10 cellular contexts compared by ENCODE assay signal in the genomic region with DNA sequence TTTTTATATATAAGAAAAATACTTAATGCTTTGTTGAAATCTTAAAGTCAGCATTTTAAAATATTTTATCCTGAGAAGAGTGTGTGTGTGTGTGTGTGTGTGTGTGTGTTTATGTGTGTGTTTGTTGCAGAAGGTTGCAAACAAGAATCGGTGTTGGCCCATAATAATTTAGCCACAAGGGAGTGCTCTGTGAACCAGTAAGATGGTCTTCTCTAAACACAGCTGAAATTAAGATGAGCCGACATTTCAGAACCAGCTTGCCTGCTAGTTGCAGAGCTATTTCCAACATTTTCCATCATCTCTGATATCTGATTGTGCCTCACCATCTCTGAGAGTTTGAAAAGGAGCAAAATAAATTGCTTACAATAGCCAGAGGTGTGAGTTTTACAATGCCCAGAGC.
A peak's percentile ranks its signal among the peaks of the same experiment; 100 is the strongest.
DNase-seq lines count a peak whose midpoint lies in the region; ATAC-seq and TF ChIP-seq lines count a peak whose summit lies in the region.
"Had no signal": no experiment of that assay in that cellular context is flagged by ENCODE, and none has a peak within 500 bp of the region (broad histone marks: within the 10 kb centered on the region; RNA-seq: fewer than 3 reads in every experiment).

No MANE protein-coding gene starts in this region.

- H3K4me1 ChIP-seq in right cardiac atrium (ENCODE audit: control insufficient read depth, insufficient read depth, low read length) (peaks cover 13% of the 10 kb centered on the region), SK-N-SH (ENCODE audit: control insufficient read depth in 1 of 2, insufficient read depth in 2 of 2, low read depth in 1 of 2, low read length in 1 of 2) (peaks cover 3 to 18% of the 10 kb centered on the region in 2 experiments), fibroblast of lung (ENCODE audit: control insufficient read depth, extremely low read depth, insufficient read depth, low read length) (peaks cover 7% of the 10 kb centered on the region), tibial nerve (peaks cover 0 to 48% (median 34%) of the 10 kb centered on the region in 4 donors)

- no peaks in the 10 kb centered on the region for H3K27me3 ChIP-seq in right cardiac atrium (ENCODE audit: control insufficient read depth, insufficient read depth)
- no peaks in the 10 kb centered on the region for H3K27me3 ChIP-seq in SK-N-SH (ENCODE audit: insufficient read depth)
- H3K27me3 ChIP-seq in fibroblast of lung (ENCODE audit: control insufficient read depth, insufficient read depth, low read length): no peaks in the 10 kb centered on the region
- H3K27me3 ChIP-seq in tibial nerve: no peaks in the 10 kb centered on the region

- TF ChIP-seq RAD21 in SK-N-SH (IDR thresholded peaks at IDR 0.05; ENCODE audit: low read length): no peak

- no peak overlapping the region for H3K4me3 ChIP-seq in right cardiac atrium (ENCODE audit: low read length)
- no peak overlapping the region for H3K4me3 ChIP-seq in SK-N-SH (ENCODE audit: low read depth in 2 of 2, low read length in 1 of 2)
- no peak overlapping the region for H3K4me3 ChIP-seq in fibroblast of lung (replicated peaks in 1 of 4; ENCODE audit: control extremely low read depth in 1 of 4, insufficient read depth in 1 of 4, low read depth in 3 of 4, low read length in 4 of 4)
- no peak overlapping the region for H3K4me3 ChIP-seq in tibial nerve
- H3K4me3 ChIP-seq: psoas muscle had no signal

- TF ChIP-seq EP300 in SK-N-SH (IDR thresholded peaks at IDR 0.05; ENCODE audit: borderline replicate concordance in 1 of 2, low read depth in 1 of 2, low read length in 1 of 2) (no peak), tibial nerve (IDR thresholded peaks at IDR 0.05) (no peak)

- no peaks in the 10 kb centered on the region for H3K9me2 ChIP-seq in SK-N-SH

- no peak overlapping the region for H2AFZ ChIP-seq in SK-N-SH (ENCODE audit: low read depth)
- H2AFZ ChIP-seq in fibroblast of lung (ENCODE audit: low read length): no peak overlapping the region

- POLR2A ChIA-PET in SK-N-SH (lab: Yijun Ruan, JAX): no interaction called here

- DNase-seq in right cardiac atrium: no peak
- DNase-seq in Right ventricle myocardium superior: no peak
- DNase-seq in SK-N-SH: no peak
- DNase-seq in fibroblast of lung (ENCODE audit: low read depth in 2 of 2): peak; percentile 34 to 49
- no peak for DNase-seq in tibial nerve (ENCODE audit: low spot score in 2 of 2)
- DNase-seq in C1 segment of cervical spinal cord (lab: John Stamatoyannopoulos, UW): no peak
- DNase-seq: left colon, psoas muscle had no signal

- H3K9ac ChIP-seq in SK-N-SH: no peak overlapping the region
- H3K9ac ChIP-seq in fibroblast of lung (ENCODE audit: insufficient read depth, low read length): no peak overlapping the region

- peaks cover 5 to 17% of the 10 kb centered on the region in 2 experiments for H3K36me3 ChIP-seq in SK-N-SH (replicated peaks in 1 of 2; ENCODE audit: control insufficient read depth in 1 of 2, insufficient read depth in 2 of 2, low read length in 1 of 2)
- no peaks in the 10 kb centered on the region for H3K36me3 ChIP-seq in fibroblast of lung (ENCODE audit: control insufficient read depth, insufficient read depth, low read length)
- peaks cover 0 to 11% (median 0%) of the 10 kb centered on the region in 3 donors for H3K36me3 ChIP-seq in tibial nerve

- H3K4me2 ChIP-seq in SK-N-SH: peak overlapping the region; percentile 45; the same call in 1 of the 2 replicates
- H3K4me2 ChIP-seq in fibroblast of lung (ENCODE audit: extremely low read depth, insufficient read depth, low read length): peak overlapping the region; percentile 17

- peak; percentile 26 for TF ChIP-seq CTCF in SK-N-SH (IDR thresholded peaks at IDR 0.05)
- TF ChIP-seq CTCF in fibroblast of lung (conservative IDR thresholded peaks at IDR 0.05 in 1 of 2, IDR thresholded peaks at IDR 0.05 in 1 of 2; ENCODE audit: low read depth in 1 of 2, low read length in 2 of 2): peak in 1 of 2 donors; percentile 14
- TF ChIP-seq CTCF in tibial nerve (IDR thresholded peaks at IDR 0.05): no peak

- peaks cover 44% of the 10 kb centered on the region for H3F3A ChIP-seq in SK-N-SH (replicated peaks; ENCODE audit: insufficient read depth)

- H3K9me3 ChIP-seq in right cardiac atrium (ENCODE audit: control insufficient read depth, low read length) (no peaks in the 10 kb centered on the region), SK-N-SH (no peaks in the 10 kb centered on the region), fibroblast of lung (ENCODE audit: control insufficient read depth, insufficient read depth, low read depth, low read length) (no peaks in the 10 kb centered on the region), tibial nerve (no peaks in the 10 kb centered on the region)
- H3K9me3 ChIP-seq: psoas muscle had no signal

- no peak for TF ChIP-seq POLR2A in tibial nerve (IDR thresholded peaks at IDR 0.05)

- no peaks in the 10 kb centered on the region for H4K20me1 ChIP-seq in SK-N-SH (ENCODE audit: insufficient read depth)
- H4K20me1 ChIP-seq in fibroblast of lung (ENCODE audit: control insufficient read depth, extremely low read depth, insufficient read depth, low read length): no peaks in the 10 kb centered on the region

- CTCF ChIA-PET in SK-N-SH (lab: Yijun Ruan, JAX): no interaction called here

- WGBS in right cardiac atrium: 44% methylated on average over 2 of the region's 2 CpGs
- WGBS in SK-N-SH (ENCODE audit: low lambda C conversion rate): 83% methylated on average over 2 of the region's 2 CpGs
- WGBS in tibial nerve, 2 donors: 27 to 43% methylated on average over 2 of the region's 2 CpGs

- no peak for ATAC-seq in right cardiac atrium
- no peak for ATAC-seq in Right ventricle myocardium superior (ENCODE audit: poor library complexity)
- ATAC-seq in HG02678 (IDR thresholded peaks at IDR 0.05; ENCODE audit: unreplicated experiment): no peak
- ATAC-seq in HG02763 (IDR thresholded peaks at IDR 0.05; ENCODE audit: unreplicated experiment): no peak
- ATAC-seq: left colon had no signal

- intact Hi-C loops in right cardiac atrium (cut with DNase I) (no loop called here), Right ventricle myocardium superior (cut with DNase I) (no loop called here)

- H3K27ac ChIP-seq in right cardiac atrium (ENCODE audit: low read length) (peak overlapping the region; percentile 37), SK-N-SH (ENCODE audit: low read depth in 2 of 2, low read length in 1 of 2) (peak overlapping the region in 1 of 2 experiments; percentile 75; a peak in 2 of 4 replicates), fibroblast of lung (ENCODE audit: insufficient read depth, low read length) (no peak overlapping the region), tibial nerve (peak overlapping the region in 3 of 4 donors; percentile 46 to 77 (median 53))
- H3K27ac ChIP-seq: psoas muscle had no signal

- H3K79me2 ChIP-seq in SK-N-SH (ENCODE audit: insufficient read depth): no peaks in the 10 kb centered on the region
- H3K79me2 ChIP-seq in fibroblast of lung (ENCODE audit: control insufficient read depth, insufficient read depth, low read length): no peaks in the 10 kb centered on the region

TF ChIP-seq in SK-N-SH, 30 proteins besides CTCF, POLR2A, EP300 and RAD21:
- TF ChIP-seq SMC3 (IDR thresholded peaks at IDR 0.05; ENCODE audit: low read depth, low read length): no peak

Comparison
In these comparisons a context has a peak if more than half of its experiments do, and no peak if none do; other contexts are left out.
1. DNase-seq: peak in fibroblast of lung (2 of 2); none in right cardiac atrium (0 of 3), Right ventricle myocardium superior (single experiment), SK-N-SH (single experiment), tibial nerve (0 of 2) and C1 segment of cervical spinal cord (0 of 14).